In genomic region chr4:83334425-83335241, GRCh38 we compare ENCODE assay signal across 1 cellular context.
TF ChIP-seq lines count a peak whose summit lies in the region.

HPSE (minus strand) TSS chr4:83334848; CDS start chr4:83334782, 66 bp downstream.

TF ChIP-seq in HEK293, 187 proteins besides CTCF, POLR2A, EP300 and RAD21 (continued from another document and continues in another):
- TF ChIP-seq ZNF518A (tag by site-specific recombination; conservative IDR thresholded peaks at IDR 0.05; ENCODE audit: low read depth), result no peak
- peak; percentile 90 for TF ChIP-seq KLF9 (tag by site-specific recombination; IDR thresholded peaks at IDR 0.05; ENCODE audit: low read depth)
- TF ChIP-seq HOXD13 (CRISPR knock-in tag; IDR thresholded peaks at IDR 0.05; ENCODE audit: borderline replicate concordance), result no peak
- no peak for TF ChIP-seq ZNF138 (tag by site-specific recombination; IDR thresholded peaks at IDR 0.05; ENCODE audit: borderline replicate concordance)
- no peak for TF ChIP-seq ZNF274 (IDR thresholded peaks at IDR 0.05; ENCODE audit: low read length)
- no peak for TF ChIP-seq ZNF274 (tag by site-specific recombination; IDR thresholded peaks at IDR 0.05; ENCODE audit: borderline replicate concordance)
- TF ChIP-seq ZNF670 (tag by site-specific recombination; IDR thresholded peaks at IDR 0.05; ENCODE audit: low read depth), result no peak
- no peak for TF ChIP-seq SETDB1 (IDR thresholded peaks at IDR 0.05; ENCODE audit: insufficient read length, low read length)
- TF ChIP-seq YY2 (tag by site-specific recombination; IDR thresholded peaks at IDR 0.05), result no peak
- no peak for TF ChIP-seq ZNF404 (tag by site-specific recombination; IDR thresholded peaks at IDR 0.05)
- TF ChIP-seq ZFP37 (tag by site-specific recombination; IDR thresholded peaks at IDR 0.05), result no peak
- TF ChIP-seq, protein P1, sequence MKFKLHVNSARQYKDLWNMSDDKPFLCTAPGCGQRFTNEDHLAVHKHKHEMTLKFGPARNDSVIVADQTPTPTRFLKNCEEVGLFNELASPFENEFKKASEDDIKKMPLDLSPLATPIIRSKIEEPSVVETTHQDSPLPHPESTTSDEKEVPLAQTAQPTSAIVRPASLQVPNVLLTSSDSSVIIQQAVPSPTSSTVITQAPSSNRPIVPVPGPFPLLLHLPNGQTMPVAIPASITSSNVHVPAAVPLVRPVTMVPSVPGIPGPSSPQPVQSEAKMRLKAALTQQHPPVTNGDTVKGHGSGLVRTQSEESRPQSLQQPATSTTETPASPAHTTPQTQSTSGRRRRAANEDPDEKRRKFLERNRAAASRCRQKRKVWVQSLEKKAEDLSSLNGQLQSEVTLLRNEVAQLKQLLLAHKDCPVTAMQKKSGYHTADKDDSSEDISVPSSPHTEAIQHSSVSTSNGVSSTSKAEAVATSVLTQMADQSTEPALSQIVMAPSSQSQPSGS (tag by site-specific recombination; IDR thresholded peaks at IDR 0.05; ENCODE audit: low read depth), result no peak
- peak; percentile 85 for TF ChIP-seq ZBTB26 (tag by site-specific recombination; optimal IDR thresholded peaks at IDR 0.05)
- TF ChIP-seq ZBTB11 (tag by site-specific recombination; conservative IDR thresholded peaks at IDR 0.05; ENCODE audit: low read depth), result no peak; the same call in 1 of the 2 replicates
- TF ChIP-seq PRDM1 (tag by site-specific recombination; IDR thresholded peaks at IDR 0.05), result peak; percentile 89
- peak; percentile 96 for TF ChIP-seq ZNF366 (tag by site-specific recombination; conservative IDR thresholded peaks at IDR 0.05)
- TF ChIP-seq, protein P2, sequence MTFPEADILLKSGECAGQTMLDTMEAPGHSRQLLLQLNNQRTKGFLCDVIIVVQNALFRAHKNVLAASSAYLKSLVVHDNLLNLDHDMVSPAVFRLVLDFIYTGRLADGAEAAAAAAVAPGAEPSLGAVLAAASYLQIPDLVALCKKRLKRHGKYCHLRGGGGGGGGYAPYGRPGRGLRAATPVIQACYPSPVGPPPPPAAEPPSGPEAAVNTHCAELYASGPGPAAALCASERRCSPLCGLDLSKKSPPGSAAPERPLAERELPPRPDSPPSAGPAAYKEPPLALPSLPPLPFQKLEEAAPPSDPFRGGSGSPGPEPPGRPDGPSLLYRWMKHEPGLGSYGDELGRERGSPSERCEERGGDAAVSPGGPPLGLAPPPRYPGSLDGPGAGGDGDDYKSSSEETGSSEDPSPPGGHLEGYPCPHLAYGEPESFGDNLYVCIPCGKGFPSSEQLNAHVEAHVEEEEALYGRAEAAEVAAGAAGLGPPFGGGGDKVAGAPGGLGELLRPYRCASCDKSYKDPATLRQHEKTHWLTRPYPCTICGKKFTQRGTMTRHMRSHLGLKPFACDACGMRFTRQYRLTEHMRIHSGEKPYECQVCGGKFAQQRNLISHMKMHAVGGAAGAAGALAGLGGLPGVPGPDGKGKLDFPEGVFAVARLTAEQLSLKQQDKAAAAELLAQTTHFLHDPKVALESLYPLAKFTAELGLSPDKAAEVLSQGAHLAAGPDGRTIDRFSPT (tag by site-specific recombination; IDR thresholded peaks at IDR 0.05), result no peak
- no peak for TF ChIP-seq GLI2 (tag by site-specific recombination; IDR thresholded peaks at IDR 0.05; ENCODE audit: borderline replicate concordance, low read depth)
- TF ChIP-seq ZNF416 (tag by site-specific recombination; IDR thresholded peaks at IDR 0.05), result no peak
- no peak for TF ChIP-seq ZNF146 (tag by site-specific recombination; IDR thresholded peaks at IDR 0.05)
- no peak for TF ChIP-seq ZNF449 (tag by site-specific recombination; IDR thresholded peaks at IDR 0.05)
- TF ChIP-seq, protein P3, sequence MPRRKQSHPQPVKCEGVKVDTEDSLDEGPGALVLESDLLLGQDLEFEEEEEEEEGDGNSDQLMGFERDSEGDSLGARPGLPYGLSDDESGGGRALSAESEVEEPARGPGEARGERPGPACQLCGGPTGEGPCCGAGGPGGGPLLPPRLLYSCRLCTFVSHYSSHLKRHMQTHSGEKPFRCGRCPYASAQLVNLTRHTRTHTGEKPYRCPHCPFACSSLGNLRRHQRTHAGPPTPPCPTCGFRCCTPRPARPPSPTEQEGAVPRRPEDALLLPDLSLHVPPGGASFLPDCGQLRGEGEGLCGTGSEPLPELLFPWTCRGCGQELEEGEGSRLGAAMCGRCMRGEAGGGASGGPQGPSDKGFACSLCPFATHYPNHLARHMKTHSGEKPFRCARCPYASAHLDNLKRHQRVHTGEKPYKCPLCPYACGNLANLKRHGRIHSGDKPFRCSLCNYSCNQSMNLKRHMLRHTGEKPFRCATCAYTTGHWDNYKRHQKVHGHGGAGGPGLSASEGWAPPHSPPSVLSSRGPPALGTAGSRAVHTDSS (tag by site-specific recombination; IDR thresholded peaks at IDR 0.05), result no peak
- no peak for TF ChIP-seq ZNF169 (tag by site-specific recombination; IDR thresholded peaks at IDR 0.05)
- TF ChIP-seq ZNF555 (tag by site-specific recombination; conservative IDR thresholded peaks at IDR 0.05), result no peak
- TF ChIP-seq ZNF776 (tag by site-specific recombination; IDR thresholded peaks at IDR 0.05; ENCODE audit: borderline replicate concordance), result no peak
- TF ChIP-seq ZNF510 (tag by site-specific recombination; IDR thresholded peaks at IDR 0.05; ENCODE audit: insufficient replicate concordance), result no peak
- no peak for TF ChIP-seq ZNF211 (tag by site-specific recombination; IDR thresholded peaks at IDR 0.05; ENCODE audit: low read depth)
- peak; percentile 99 for TF ChIP-seq SP3 (tag by site-specific recombination; IDR thresholded peaks at IDR 0.05)
- no peak for TF ChIP-seq BCL11A (tag by site-specific recombination; IDR thresholded peaks at IDR 0.05; ENCODE audit: low read depth)
- peak; percentile 90 for TF ChIP-seq ZBTB17 (tag by site-specific recombination; IDR thresholded peaks at IDR 0.05)
- TF ChIP-seq PATZ1 (tag by site-specific recombination; IDR thresholded peaks at IDR 0.05), result peak; percentile 94
- no peak for TF ChIP-seq ZNF433 (tag by site-specific recombination; IDR thresholded peaks at IDR 0.05; ENCODE audit: low read depth)
- TF ChIP-seq KLF10 (tag by site-specific recombination; IDR thresholded peaks at IDR 0.05), result 0 out of 2 replicates have a peak, but pooled peaks have one; percentile 26
- TF ChIP-seq KLF1 (tag by site-specific recombination; IDR thresholded peaks at IDR 0.05), result peak; percentile 91
- no peak for TF ChIP-seq ZNF530 (tag by site-specific recombination; IDR thresholded peaks at IDR 0.05; ENCODE audit: low read depth)
- no peak for TF ChIP-seq FEZF1 (tag by site-specific recombination; IDR thresholded peaks at IDR 0.05)
- TF ChIP-seq MZF1 (tag by site-specific recombination; IDR thresholded peaks at IDR 0.05; ENCODE audit: borderline replicate concordance), result peak; percentile 38; the same call in 1 of the 2 replicates
- peak; percentile 100 for TF ChIP-seq ZFHX2 (tag by site-specific recombination; conservative IDR thresholded peaks at IDR 0.05)
- no peak for TF ChIP-seq ZNF544 (tag by site-specific recombination; IDR thresholded peaks at IDR 0.05)
- TF ChIP-seq ZNF529 (tag by site-specific recombination; IDR thresholded peaks at IDR 0.05; ENCODE audit: insufficient replicate concordance), result no peak
- TF ChIP-seq GLIS2 (tag by site-specific recombination; IDR thresholded peaks at IDR 0.05), result peak; percentile 85
- no peak for TF ChIP-seq ZNF677 (tag by site-specific recombination; IDR thresholded peaks at IDR 0.05)
- TF ChIP-seq ZNF768 (tag by site-specific recombination; IDR thresholded peaks at IDR 0.05), result no peak
- TF ChIP-seq, protein P4, sequence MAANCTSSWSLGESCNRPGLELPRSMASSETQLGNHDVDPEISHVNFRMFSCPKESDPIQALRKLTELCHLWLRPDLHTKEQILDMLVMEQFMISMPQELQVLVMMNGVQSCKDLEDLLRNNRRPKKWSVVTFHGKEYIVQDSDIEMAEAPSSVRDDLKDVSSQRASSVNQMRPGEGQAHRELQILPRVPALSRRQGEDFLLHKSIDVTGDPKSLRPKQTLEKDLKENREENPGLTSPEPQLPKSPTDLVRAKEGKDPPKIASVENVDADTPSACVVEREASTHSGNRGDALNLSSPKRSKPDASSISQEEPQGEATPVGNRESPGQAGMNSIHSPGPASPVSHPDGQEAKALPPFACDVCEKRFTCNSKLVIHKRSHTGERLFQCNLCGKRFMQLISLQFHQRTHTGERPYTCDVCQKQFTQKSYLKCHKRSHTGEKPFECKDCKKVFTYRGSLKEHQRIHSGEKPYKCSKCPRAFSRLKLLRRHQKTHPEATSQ (tag by site-specific recombination; IDR thresholded peaks at IDR 0.05), result no peak
